In genomic region chr17:74842146-74842598, GRCh38 we compare ENCODE assay signal across 14 cellular contexts. TPM values are rescaled to one million over a fixed set of nuclear protein-coding genes. Genes with fewer than 3 reads are reported as not detected.
DNase-seq lines count a peak whose midpoint lies in the region; ATAC-seq and TF ChIP-seq lines count a peak whose summit lies in the region.
"Had no signal": no experiment of that assay in that cellular context is flagged by ENCODE, and none has a peak within 500 bp of the region (broad histone marks: within the 10 kb centered on the region; RNA-seq: fewer than 3 reads in every experiment).

No MANE protein-coding gene starts in this region.

- no peak for TF ChIP-seq EP300 in sigmoid colon (IDR thresholded peaks at IDR 0.05)

- no peaks in the 10 kb centered on the region for H3K9me3 Mint-ChIP-seq in GM23338
- H3K9me3 Mint-ChIP-seq: activated naive CD8-positive, alpha-beta T cell treated with anti-CD3 and anti-CD28 coated beads for 36 hours; stimulated activated naive B cell treated with anti-CD40 and anti-IgM and Interleukin-4, amounts not matched to agents 10 μg/mL and 1 μg/mL and 100 μg/mL, for 72 hours had no signal

- H2AFZ ChIP-seq in GM23338 = no peak overlapping the region

- no peak for TF ChIP-seq POLR2A in sigmoid colon (IDR thresholded peaks at IDR 0.05)

- H3F3A ChIP-seq in GM23338 (replicated peaks; ENCODE audit: low read depth) = 0 out of 2 replicates have a peak, but pooled peaks cover 7% of the 10 kb centered on the region

- H3K4me2 ChIP-seq in GM23338 = peak overlapping the region; percentile 76

- TF ChIP-seq CTCF in GM23338 (conservative IDR thresholded peaks at IDR 0.05; ENCODE audit: low read depth in 2 of 2) (0 out of 4 replicates have a peak, but pooled peaks of 1 of the 2 experiments have one; percentile 13), sigmoid colon (IDR thresholded peaks at IDR 0.05) (no peak)

- no peaks in the 10 kb centered on the region for H3K79me2 ChIP-seq in GM23338 (replicated peaks; ENCODE audit: insufficient read depth)

- H3K27ac ChIP-seq in GM23338 (ENCODE audit: low read depth) = no peak overlapping the region
- H3K27ac ChIP-seq in SJCRH30 = no peak overlapping the region
- peak overlapping the region; percentile 1 for H3K27ac ChIP-seq in right cardiac atrium (ENCODE audit: low read length)
- H3K27ac ChIP-seq in sigmoid colon = peak overlapping the region in 2 of 4 donors; percentile 42 to 67

- DNase-seq in GM23338 (ENCODE audit: low spot score) = peak; percentile 23
- peak in 1 of 2 experiments; percentile 26 for DNase-seq in SJCRH30
- DNase-seq in right cardiac atrium = peak in 1 of 3 donors; percentile 76
- no peak for DNase-seq in sigmoid colon
- no peak for DNase-seq in OCI-M2 (lab: John Stamatoyannopoulos, UW; ENCODE audit: unreplicated experiment)
- DNase-seq in MG63 = no peak
- DNase-seq: activated naive CD8-positive, alpha-beta T cell treated with anti-CD3 and anti-CD28 coated beads for 36 hours; stimulated activated naive B cell treated with anti-CD40 and anti-IgM and Interleukin-4, amounts not matched to agents 10 μg/mL and 1 μg/mL and 100 μg/mL, for 72 hours; T-helper 9 cell had no signal

- peak overlapping the region; percentile 52; the same call in 1 of the 2 replicates for H3K4me3 ChIP-seq in GM23338
- peak overlapping the region; percentile 44 for H3K4me3 ChIP-seq in SJCRH30
- H3K4me3 ChIP-seq in right cardiac atrium (ENCODE audit: low read length) = no peak overlapping the region
- peak overlapping the region in 3 of 4 donors; percentile 43 to 46 (median 45) for H3K4me3 ChIP-seq in sigmoid colon
- H3K4me3 ChIP-seq in MG63 = no peak overlapping the region
- H3K4me3 ChIP-seq: GM12878 had no signal

- H3K4me1 ChIP-seq in GM23338 (ENCODE audit: insufficient read depth) = peaks cover 10% of the 10 kb centered on the region; the same call in 1 of the 2 replicates
- peaks cover 12% of the 10 kb centered on the region; the same call in 1 of the 2 replicates for H3K4me1 ChIP-seq in SJCRH30
- H3K4me1 ChIP-seq in right cardiac atrium (ENCODE audit: control insufficient read depth, insufficient read depth, low read length) = peaks cover 12% of the 10 kb centered on the region
- peaks cover 0 to 34% (median 31%) of the 10 kb centered on the region in 4 donors for H3K4me1 ChIP-seq in sigmoid colon

- H4K20me1 ChIP-seq in GM23338 (replicated peaks; ENCODE audit: insufficient read depth) = peaks cover 5% of the 10 kb centered on the region; the same call in 1 of the 2 replicates

- no peaks in the 10 kb centered on the region for H3K9me2 ChIP-seq in GM23338 (ENCODE audit: insufficient read depth)

- H3K4me1 Mint-ChIP-seq in GM23338 = peaks cover 32% of the 10 kb centered on the region

- H3K9me3 ChIP-seq in SJCRH30 (replicated peaks) = no peaks in the 10 kb centered on the region
- H3K9me3 ChIP-seq in right cardiac atrium (ENCODE audit: control insufficient read depth, low read length) = no peaks in the 10 kb centered on the region
- no peaks in the 10 kb centered on the region for H3K9me3 ChIP-seq in sigmoid colon
- no peaks in the 10 kb centered on the region for H3K9me3 ChIP-seq in MG63
- H3K9me3 ChIP-seq: gastroesophageal sphincter had no signal

- ATAC-seq in GM23338 (peak; percentile 14), right cardiac atrium (peak; percentile 1 to 10), GM21576 (IDR thresholded peaks at IDR 0.05; ENCODE audit: unreplicated experiment) (no peak), GM21529 (IDR thresholded peaks at IDR 0.05; ENCODE audit: unreplicated experiment) (no peak)

- H3K36me3 Mint-ChIP-seq in GM23338 (ENCODE audit: low read depth) = no peaks in the 10 kb centered on the region; the same call in 2 of the 3 replicates
- H3K36me3 Mint-ChIP-seq: activated naive CD8-positive, alpha-beta T cell treated with anti-CD3 and anti-CD28 coated beads for 36 hours had no signal

- WGBS in right cardiac atrium = 34% methylated on average over 8 of the region's 8 CpGs
- 34 to 70% methylated on average over 8 of the region's 8 CpGs for WGBS in sigmoid colon, 2 donors

- H3K27ac Mint-ChIP-seq in GM23338 = no peak overlapping the region
- H3K27ac Mint-ChIP-seq: activated naive CD8-positive, alpha-beta T cell treated with anti-CD3 and anti-CD28 coated beads for 36 hours; stimulated activated naive B cell treated with anti-CD40 and anti-IgM and Interleukin-4, amounts not matched to agents 10 μg/mL and 1 μg/mL and 100 μg/mL, for 72 hours had no signal

- no peaks in the 10 kb centered on the region for H3K36me3 ChIP-seq in GM23338 (ENCODE audit: insufficient read depth)
- H3K36me3 ChIP-seq in SJCRH30 = no peaks in the 10 kb centered on the region
- peaks cover 0 to 7% (median 0%) of the 10 kb centered on the region in 4 donors for H3K36me3 ChIP-seq in sigmoid colon
- H3K36me3 ChIP-seq in MG63 = no peaks in the 10 kb centered on the region

- peaks cover 58% of the 10 kb centered on the region for H3K27me3 ChIP-seq in GM23338 (ENCODE audit: insufficient read depth)
- no peaks in the 10 kb centered on the region for H3K27me3 ChIP-seq in SJCRH30
- H3K27me3 ChIP-seq in right cardiac atrium (ENCODE audit: control insufficient read depth, insufficient read depth) = no peaks in the 10 kb centered on the region
- peaks cover 0 to 8% (median 0%) of the 10 kb centered on the region in 3 donors for H3K27me3 ChIP-seq in sigmoid colon
- H3K27me3 ChIP-seq in MG63 = no peaks in the 10 kb centered on the region

- peaks cover 45% of the 10 kb centered on the region for H3K27me3 Mint-ChIP-seq in GM23338 (ENCODE audit: insufficient read depth, low read depth, poor library complexity)

- H3K4me3 Mint-ChIP-seq in GM23338 = peak overlapping the region; percentile 49; the same call in 2 of the 3 replicates
- H3K4me3 Mint-ChIP-seq: activated naive CD8-positive, alpha-beta T cell treated with anti-CD3 and anti-CD28 coated beads for 36 hours had no signal

- intact Hi-C loops in right cardiac atrium (cut with DNase I) (no loop called here), sigmoid colon (cut with DNase I) (no loop called here)

TF ChIP-seq in GM23338, 12 proteins besides CTCF, POLR2A, EP300 and RAD21 (continues in another document):
- TF ChIP-seq REST (IDR thresholded peaks at IDR 0.05; ENCODE audit: unreplicated experiment) (no peak), ETS1 (IDR thresholded peaks at IDR 0.05) (no peak)

RNA-seq across cellular contexts. Expression of gene GRIN2C, which starts 17.5 kb away (rescaled TPM):
- 0.10 TPM in 1 of 2 replicates, not detected in the other for total RNA-seq in GM23338 (2014; rRNA removed; shearing (Covaris generic))
- 0.07 and 0.19 TPM in 2 replicates for polyA plus RNA-seq in GM23338 (2016; fragmentation: Nextera tagmentation; extraction: Ambion mirVana)
- total RNA-seq in SJCRH30 (2014; rRNA removed; shearing (Covaris generic)) = not detected in 2 replicates
- total RNA-seq in right cardiac atrium = 10 to 100 TPM; 30.4 to 62.8 (median 51.3) TPM
- 31.4 TPM for polyA plus RNA-seq in right cardiac atrium
- total RNA-seq in sigmoid colon = under 1 TPM in 1 of 4 donors, not detected in 3; 0.49 TPM
- polyA plus RNA-seq in sigmoid colon = under 1 TPM in 1 of 3 donors, not detected in 2; 0.22 TPM
- total RNA-seq in MG63 (2014; rRNA removed; shearing (Covaris generic); ENCODE audit: low replicate concordance) = not detected in 2 replicates
- total RNA-seq: activated naive CD8-positive, alpha-beta T cell treated with anti-CD3 and anti-CD28 coated beads for 36 hours had no signal

RNA-seq across cellular contexts. Expression of gene FDXR, which starts 30.6 kb away (rescaled TPM):
- 33.1 and 34.5 TPM in 2 replicates for total RNA-seq in GM23338 (2014; rRNA removed; shearing (Covaris generic))
- 19.9 and 21.7 TPM in 2 replicates for polyA plus RNA-seq in GM23338 (2016; fragmentation: Nextera tagmentation; extraction: Ambion mirVana)
- total RNA-seq in SJCRH30 (2014; rRNA removed; shearing (Covaris generic)) = 6.7 and 7.2 TPM in 2 replicates
- total RNA-seq in right cardiac atrium = 10 to 100 TPM in 1 of 4 donors, 1 to 10 TPM in 3; 4.9 to 10.5 (median 7.1) TPM
- polyA plus RNA-seq in right cardiac atrium = 9.9 TPM
- 1 to 10 TPM; 3.0 to 8.6 (median 7.1) TPM for total RNA-seq in sigmoid colon
- polyA plus RNA-seq in sigmoid colon = 10 to 100 TPM; 10.8 to 26.9 (median 14.6) TPM
- 8.4 and 15.6 TPM in 2 replicates for total RNA-seq in MG63 (2014; rRNA removed; shearing (Covaris generic); ENCODE audit: low replicate concordance)

RNA-seq across cellular contexts. Expression of gene FADS6, which starts 51.3 kb away (rescaled TPM):
- 0.73 and 1.6 TPM in 2 replicates for total RNA-seq in GM23338 (2014; rRNA removed; shearing (Covaris generic))
- polyA plus RNA-seq in GM23338 (2016; fragmentation: Nextera tagmentation; extraction: Ambion mirVana) = 0.35 and 0.42 TPM in 2 replicates
- not detected in 2 replicates for total RNA-seq in SJCRH30 (2014; rRNA removed; shearing (Covaris generic))
- not detected for total RNA-seq in right cardiac atrium
- polyA plus RNA-seq in right cardiac atrium = 0.05 TPM
- not detected for total RNA-seq in sigmoid colon
- polyA plus RNA-seq in sigmoid colon = 1 to 10 TPM in 2 of 3 donors, under 1 TPM in 1; 0.06 to 1.8 (median 1.6) TPM
- not detected in 2 replicates for total RNA-seq in MG63 (2014; rRNA removed; shearing (Covaris generic); ENCODE audit: low replicate concordance)
- total RNA-seq: activated naive CD8-positive, alpha-beta T cell treated with anti-CD3 and anti-CD28 coated beads for 36 hours; GM12878; posterior vena cava had no signal
- polyA plus RNA-seq: GM12878 had no signal

Comparison
In these comparisons a context has a peak if more than half of its experiments do, and no peak if none do; other contexts are left out.
1. ATAC-seq: peak in GM23338 (single experiment) and right cardiac atrium (2 of 2); none in GM21576 (single experiment) and GM21529 (single experiment).
2. H3K4me3 ChIP-seq: peak in GM23338 (single experiment), SJCRH30 (single experiment) and sigmoid colon (3 of 4); none in right cardiac atrium (single experiment) and MG63 (single experiment).
3. RNA of gene GRIN2C, which starts 17.5 kb away (total RNA-seq): 30.4 to 62.8 TPM in right cardiac atrium; 0.10 TPM in GM23338, not detected in SJCRH30, 0.49 TPM in sigmoid colon and not detected in MG63; every median in the first group is over 10 times any median in the second.